1 cellular context compared by ENCODE assay signal in the genomic region with DNA sequence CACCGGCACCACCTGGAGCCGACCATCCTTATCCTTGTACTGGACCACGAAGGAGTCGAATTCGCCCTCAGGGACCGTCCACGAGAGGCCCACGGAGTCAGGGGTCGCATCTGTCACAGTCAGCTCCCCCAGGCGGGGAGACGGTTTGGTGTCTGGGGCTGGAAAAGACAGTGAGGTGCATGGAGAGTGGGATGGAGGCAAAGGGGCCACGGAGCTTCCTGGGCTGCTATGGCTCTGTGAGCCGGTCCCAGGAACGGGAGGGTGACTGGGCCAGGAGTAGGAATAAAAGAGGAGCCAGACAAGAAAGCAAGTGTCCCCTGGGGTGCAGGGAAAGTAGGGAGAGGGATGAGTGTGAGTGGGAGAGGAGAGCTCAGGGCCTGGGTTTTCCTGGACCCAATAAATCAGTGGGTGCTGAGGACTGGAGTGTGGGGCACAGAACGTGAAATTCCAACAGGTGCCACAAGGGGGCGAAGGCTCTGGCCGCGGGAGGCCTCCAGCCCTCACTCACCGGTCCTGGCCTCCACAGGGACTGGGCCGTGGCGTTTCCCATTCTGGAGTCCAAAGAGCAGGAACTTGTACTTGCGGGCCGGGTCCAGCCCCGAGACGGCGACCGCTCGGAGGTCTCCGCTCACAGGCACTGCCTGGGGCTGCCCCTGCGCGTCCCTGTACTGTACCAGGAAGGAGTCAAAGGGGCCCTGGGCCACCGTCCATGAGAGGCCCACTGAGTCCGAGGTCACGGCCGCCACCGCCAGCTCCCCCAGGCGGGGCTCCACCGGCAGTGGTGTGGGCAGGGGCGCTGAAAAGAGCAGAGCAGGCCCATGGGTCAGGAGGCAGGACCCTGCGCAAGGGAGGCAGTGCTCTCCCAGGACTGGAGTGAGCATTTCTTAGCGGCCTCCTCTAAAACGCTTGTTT.
A peak's percentile ranks its signal among the peaks of the same experiment; 100 is the strongest.
TF ChIP-seq lines count a peak whose summit lies in the region.

No MANE protein-coding gene starts in this region.

TF ChIP-seq in HepG2, 621 proteins besides CTCF, POLR2A, EP300 and RAD21 (continued from another document and continues in another):
- TF ChIP-seq, protein P1, sequence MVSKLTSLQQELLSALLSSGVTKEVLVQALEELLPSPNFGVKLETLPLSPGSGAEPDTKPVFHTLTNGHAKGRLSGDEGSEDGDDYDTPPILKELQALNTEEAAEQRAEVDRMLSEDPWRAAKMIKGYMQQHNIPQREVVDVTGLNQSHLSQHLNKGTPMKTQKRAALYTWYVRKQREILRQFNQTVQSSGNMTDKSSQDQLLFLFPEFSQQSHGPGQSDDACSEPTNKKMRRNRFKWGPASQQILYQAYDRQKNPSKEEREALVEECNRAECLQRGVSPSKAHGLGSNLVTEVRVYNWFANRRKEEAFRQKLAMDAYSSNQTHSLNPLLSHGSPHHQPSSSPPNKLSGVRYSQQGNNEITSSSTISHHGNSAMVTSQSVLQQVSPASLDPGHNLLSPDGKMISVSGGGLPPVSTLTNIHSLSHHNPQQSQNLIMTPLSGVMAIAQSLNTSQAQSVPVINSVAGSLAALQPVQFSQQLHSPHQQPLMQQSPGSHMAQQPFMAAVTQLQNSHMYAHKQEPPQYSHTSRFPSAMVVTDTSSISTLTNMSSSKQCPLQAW (CRISPR knock-in tag; IDR thresholded peaks at IDR 0.05) = peak; percentile 83; the same call in 1 of the 2 replicates
- TF ChIP-seq SMAD1 (CRISPR knock-in tag; IDR thresholded peaks at IDR 0.05; ENCODE audit: borderline replicate concordance, low read depth) = no peak
- peak; percentile 78; the same call in 1 of the 2 replicates for TF ChIP-seq ERF (CRISPR knock-in tag; IDR thresholded peaks at IDR 0.05)
- TF ChIP-seq ZNF556 (CRISPR knock-in tag; IDR thresholded peaks at IDR 0.05; ENCODE audit: borderline replicate concordance) = 0 out of 2 replicates have a peak, but pooled peaks have one; percentile 65
- peak; percentile 80; the same call in 1 of the 2 replicates for TF ChIP-seq NRL (CRISPR knock-in tag; IDR thresholded peaks at IDR 0.05; ENCODE audit: borderline replicate concordance)
- TF ChIP-seq CBX1 (IDR thresholded peaks at IDR 0.05; ENCODE audit: low read depth) = peak; percentile 64
- TF ChIP-seq, protein P2, sequence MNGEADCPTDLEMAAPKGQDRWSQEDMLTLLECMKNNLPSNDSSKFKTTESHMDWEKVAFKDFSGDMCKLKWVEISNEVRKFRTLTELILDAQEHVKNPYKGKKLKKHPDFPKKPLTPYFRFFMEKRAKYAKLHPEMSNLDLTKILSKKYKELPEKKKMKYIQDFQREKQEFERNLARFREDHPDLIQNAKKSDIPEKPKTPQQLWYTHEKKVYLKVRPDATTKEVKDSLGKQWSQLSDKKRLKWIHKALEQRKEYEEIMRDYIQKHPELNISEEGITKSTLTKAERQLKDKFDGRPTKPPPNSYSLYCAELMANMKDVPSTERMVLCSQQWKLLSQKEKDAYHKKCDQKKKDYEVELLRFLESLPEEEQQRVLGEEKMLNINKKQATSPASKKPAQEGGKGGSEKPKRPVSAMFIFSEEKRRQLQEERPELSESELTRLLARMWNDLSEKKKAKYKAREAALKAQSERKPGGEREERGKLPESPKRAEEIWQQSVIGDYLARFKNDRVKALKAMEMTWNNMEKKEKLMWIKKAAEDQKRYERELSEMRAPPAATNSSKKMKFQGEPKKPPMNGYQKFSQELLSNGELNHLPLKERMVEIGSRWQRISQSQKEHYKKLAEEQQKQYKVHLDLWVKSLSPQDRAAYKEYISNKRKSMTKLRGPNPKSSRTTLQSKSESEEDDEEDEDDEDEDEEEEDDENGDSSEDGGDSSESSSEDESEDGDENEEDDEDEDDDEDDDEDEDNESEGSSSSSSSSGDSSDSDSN (CRISPR knock-in tag; IDR thresholded peaks at IDR 0.05) = peak; percentile 98
- TF ChIP-seq ZNF841 (CRISPR knock-in tag; IDR thresholded peaks at IDR 0.05; ENCODE audit: borderline replicate concordance) = no peak
- peak; percentile 49; the same call in 1 of the 2 replicates for TF ChIP-seq ZNF546 (CRISPR knock-in tag; conservative IDR thresholded peaks at IDR 0.05)
- TF ChIP-seq, protein P3, sequence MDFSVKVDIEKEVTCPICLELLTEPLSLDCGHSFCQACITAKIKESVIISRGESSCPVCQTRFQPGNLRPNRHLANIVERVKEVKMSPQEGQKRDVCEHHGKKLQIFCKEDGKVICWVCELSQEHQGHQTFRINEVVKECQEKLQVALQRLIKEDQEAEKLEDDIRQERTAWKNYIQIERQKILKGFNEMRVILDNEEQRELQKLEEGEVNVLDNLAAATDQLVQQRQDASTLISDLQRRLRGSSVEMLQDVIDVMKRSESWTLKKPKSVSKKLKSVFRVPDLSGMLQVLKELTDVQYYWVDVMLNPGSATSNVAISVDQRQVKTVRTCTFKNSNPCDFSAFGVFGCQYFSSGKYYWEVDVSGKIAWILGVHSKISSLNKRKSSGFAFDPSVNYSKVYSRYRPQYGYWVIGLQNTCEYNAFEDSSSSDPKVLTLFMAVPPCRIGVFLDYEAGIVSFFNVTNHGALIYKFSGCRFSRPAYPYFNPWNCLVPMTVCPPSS (IDR thresholded peaks at IDR 0.05) = no peak
- no peak for TF ChIP-seq ZKSCAN1 (IDR thresholded peaks at IDR 0.05; ENCODE audit: low read length)
- peak; percentile 87; the same call in 1 of the 2 replicates for TF ChIP-seq ZNF605 (CRISPR knock-in tag; IDR thresholded peaks at IDR 0.05)
- TF ChIP-seq YY1 (IDR thresholded peaks at IDR 0.05; ENCODE audit: insufficient read depth, insufficient replicate concordance, low read depth, low read length) = peak; percentile 65
- TF ChIP-seq, protein P4, sequence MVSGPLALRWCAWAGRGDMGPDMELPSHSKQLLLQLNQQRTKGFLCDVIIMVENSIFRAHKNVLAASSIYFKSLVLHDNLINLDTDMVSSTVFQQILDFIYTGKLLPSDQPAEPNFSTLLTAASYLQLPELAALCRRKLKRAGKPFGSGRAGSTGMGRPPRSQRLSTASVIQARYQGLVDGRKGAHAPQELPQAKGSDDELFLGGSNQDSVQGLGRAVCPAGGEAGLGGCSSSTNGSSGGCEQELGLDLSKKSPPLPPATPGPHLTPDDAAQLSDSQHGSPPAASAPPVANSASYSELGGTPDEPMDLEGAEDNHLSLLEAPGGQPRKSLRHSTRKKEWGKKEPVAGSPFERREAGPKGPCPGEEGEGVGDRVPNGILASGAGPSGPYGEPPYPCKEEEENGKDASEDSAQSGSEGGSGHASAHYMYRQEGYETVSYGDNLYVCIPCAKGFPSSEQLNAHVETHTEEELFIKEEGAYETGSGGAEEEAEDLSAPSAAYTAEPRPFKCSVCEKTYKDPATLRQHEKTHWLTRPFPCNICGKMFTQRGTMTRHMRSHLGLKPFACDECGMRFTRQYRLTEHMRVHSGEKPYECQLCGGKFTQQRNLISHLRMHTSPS (CRISPR knock-in tag; IDR thresholded peaks at IDR 0.05; ENCODE audit: low read depth) = no peak
- no peak for TF ChIP-seq POLR2AphosphoS2 (IDR thresholded peaks at IDR 0.05; ENCODE audit: low read depth, low read length)
- TF ChIP-seq, protein P5, sequence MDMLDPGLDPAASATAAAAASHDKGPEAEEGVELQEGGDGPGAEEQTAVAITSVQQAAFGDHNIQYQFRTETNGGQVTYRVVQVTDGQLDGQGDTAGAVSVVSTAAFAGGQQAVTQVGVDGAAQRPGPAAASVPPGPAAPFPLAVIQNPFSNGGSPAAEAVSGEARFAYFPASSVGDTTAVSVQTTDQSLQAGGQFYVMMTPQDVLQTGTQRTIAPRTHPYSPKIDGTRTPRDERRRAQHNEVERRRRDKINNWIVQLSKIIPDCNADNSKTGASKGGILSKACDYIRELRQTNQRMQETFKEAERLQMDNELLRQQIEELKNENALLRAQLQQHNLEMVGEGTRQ (IDR thresholded peaks at IDR 0.05; ENCODE audit: low read depth, low read length) = no peak
- TF ChIP-seq, protein P5 (CRISPR knock-in tag; IDR thresholded peaks at IDR 0.05; ENCODE audit: borderline replicate concordance) = no peak
- 0 out of 2 replicates have a peak, but pooled peaks have one; percentile 23 for TF ChIP-seq KLF13 (CRISPR knock-in tag; IDR thresholded peaks at IDR 0.05)
- TF ChIP-seq STAG1 (CRISPR knock-in tag; IDR thresholded peaks at IDR 0.05) = peak; percentile 72
- peak; percentile 71; the same call in 1 of the 2 replicates for TF ChIP-seq ZNF383 (CRISPR knock-in tag; IDR thresholded peaks at IDR 0.05; ENCODE audit: borderline replicate concordance)
- TF ChIP-seq ATRX (CRISPR knock-in tag; IDR thresholded peaks at IDR 0.05; ENCODE audit: borderline replicate concordance) = no peak
- peak; percentile 60 for TF ChIP-seq ZNF883 (CRISPR knock-in tag; IDR thresholded peaks at IDR 0.05; ENCODE audit: not compliant biosample characterization)
- TF ChIP-seq SMYD3 (CRISPR knock-in tag; IDR thresholded peaks at IDR 0.05) = no peak
- no peak for TF ChIP-seq REL (CRISPR knock-in tag; conservative IDR thresholded peaks at IDR 0.05)
- no peak for TF ChIP-seq ZNF747 (CRISPR knock-in tag; IDR thresholded peaks at IDR 0.05; ENCODE audit: borderline replicate concordance)
- TF ChIP-seq NFIB (CRISPR knock-in tag; IDR thresholded peaks at IDR 0.05; ENCODE audit: borderline replicate concordance) = no peak
- peak; percentile 84 for TF ChIP-seq ZBTB7B (CRISPR knock-in tag; IDR thresholded peaks at IDR 0.05)
- TF ChIP-seq HOXD1 (CRISPR knock-in tag; IDR thresholded peaks at IDR 0.05) = 0 out of 2 replicates have a peak, but pooled peaks have one; percentile 63
- peak; percentile 75 for TF ChIP-seq SALL1 (CRISPR knock-in tag; IDR thresholded peaks at IDR 0.05)
- TF ChIP-seq, protein P6, sequence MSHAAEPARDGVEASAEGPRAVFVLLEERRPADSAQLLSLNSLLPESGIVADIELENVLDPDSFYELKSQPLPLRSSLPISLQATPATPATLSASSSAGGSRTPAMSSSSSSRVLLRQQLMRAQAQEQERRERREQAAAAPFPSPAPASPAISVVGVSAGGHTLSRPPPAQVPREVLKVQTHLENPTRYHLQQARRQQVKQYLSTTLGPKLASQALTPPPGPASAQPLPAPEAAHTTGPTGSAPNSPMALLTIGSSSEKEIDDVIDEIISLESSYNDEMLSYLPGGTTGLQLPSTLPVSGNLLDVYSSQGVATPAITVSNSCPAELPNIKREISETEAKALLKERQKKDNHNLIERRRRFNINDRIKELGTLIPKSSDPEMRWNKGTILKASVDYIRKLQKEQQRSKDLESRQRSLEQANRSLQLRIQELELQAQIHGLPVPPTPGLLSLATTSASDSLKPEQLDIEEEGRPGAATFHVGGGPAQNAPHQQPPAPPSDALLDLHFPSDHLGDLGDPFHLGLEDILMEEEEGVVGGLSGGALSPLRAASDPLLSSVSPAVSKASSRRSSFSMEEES (CRISPR knock-in tag; IDR thresholded peaks at IDR 0.05) = peak; percentile 60; the same call in 1 of the 2 replicates
- TF ChIP-seq, protein P7, sequence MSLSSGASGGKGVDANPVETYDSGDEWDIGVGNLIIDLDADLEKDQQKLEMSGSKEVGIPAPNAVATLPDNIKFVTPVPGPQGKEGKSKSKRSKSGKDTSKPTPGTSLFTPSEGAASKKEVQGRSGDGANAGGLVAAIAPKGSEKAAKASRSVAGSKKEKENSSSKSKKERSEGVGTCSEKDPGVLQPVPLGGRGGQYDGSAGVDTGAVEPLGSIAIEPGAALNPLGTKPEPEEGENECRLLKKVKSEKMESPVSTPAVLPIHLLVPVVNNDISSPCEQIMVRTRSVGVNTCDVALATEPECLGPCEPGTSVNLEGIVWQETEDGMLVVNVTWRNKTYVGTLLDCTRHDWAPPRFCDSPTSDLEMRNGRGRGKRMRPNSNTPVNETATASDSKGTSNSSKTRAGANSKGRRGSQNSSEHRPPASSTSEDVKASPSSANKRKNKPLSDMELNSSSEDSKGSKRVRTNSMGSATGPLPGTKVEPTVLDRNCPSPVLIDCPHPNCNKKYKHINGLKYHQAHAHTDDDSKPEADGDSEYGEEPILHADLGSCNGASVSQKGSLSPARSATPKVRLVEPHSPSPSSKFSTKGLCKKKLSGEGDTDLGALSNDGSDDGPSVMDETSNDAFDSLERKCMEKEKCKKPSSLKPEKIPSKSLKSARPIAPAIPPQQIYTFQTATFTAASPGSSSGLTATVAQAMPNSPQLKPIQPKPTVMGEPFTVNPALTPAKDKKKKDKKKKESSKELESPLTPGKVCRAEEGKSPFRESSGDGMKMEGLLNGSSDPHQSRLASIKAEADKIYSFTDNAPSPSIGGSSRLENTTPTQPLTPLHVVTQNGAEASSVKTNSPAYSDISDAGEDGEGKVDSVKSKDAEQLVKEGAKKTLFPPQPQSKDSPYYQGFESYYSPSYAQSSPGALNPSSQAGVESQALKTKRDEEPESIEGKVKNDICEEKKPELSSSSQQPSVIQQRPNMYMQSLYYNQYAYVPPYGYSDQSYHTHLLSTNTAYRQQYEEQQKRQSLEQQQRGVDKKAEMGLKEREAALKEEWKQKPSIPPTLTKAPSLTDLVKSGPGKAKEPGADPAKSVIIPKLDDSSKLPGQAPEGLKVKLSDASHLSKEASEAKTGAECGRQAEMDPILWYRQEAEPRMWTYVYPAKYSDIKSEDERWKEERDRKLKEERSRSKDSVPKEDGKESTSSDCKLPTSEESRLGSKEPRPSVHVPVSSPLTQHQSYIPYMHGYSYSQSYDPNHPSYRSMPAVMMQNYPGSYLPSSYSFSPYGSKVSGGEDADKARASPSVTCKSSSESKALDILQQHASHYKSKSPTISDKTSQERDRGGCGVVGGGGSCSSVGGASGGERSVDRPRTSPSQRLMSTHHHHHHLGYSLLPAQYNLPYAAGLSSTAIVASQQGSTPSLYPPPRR (CRISPR knock-in tag; IDR thresholded peaks at IDR 0.05; ENCODE audit: borderline replicate concordance) = peak; percentile 73
- TF ChIP-seq ZNF3 (CRISPR knock-in tag; IDR thresholded peaks at IDR 0.05) = no peak; the same call in 1 of the 2 replicates
- no peak for TF ChIP-seq PCBP2 (optimal IDR thresholded peaks at IDR 0.05; ENCODE audit: low read depth, low read length, poor library complexity, severe bottlenecking)
- TF ChIP-seq SMAD9 (CRISPR knock-in tag; IDR thresholded peaks at IDR 0.05) = no peak
- TF ChIP-seq RXRB (CRISPR knock-in tag; IDR thresholded peaks at IDR 0.05; ENCODE audit: borderline replicate concordance) = peak; percentile 75
- TF ChIP-seq RARG (CRISPR knock-in tag; IDR thresholded peaks at IDR 0.05; ENCODE audit: low read depth) = no peak
- 0 out of 2 replicates have a peak, but pooled peaks have one; percentile 18 for TF ChIP-seq ZFP82 (CRISPR knock-in tag; IDR thresholded peaks at IDR 0.05; ENCODE audit: borderline replicate concordance)
- TF ChIP-seq ZNF746 (CRISPR knock-in tag; IDR thresholded peaks at IDR 0.05) = peak; percentile 52; the same call in 1 of the 2 replicates
- no peak for TF ChIP-seq ZNF180 (CRISPR knock-in tag; IDR thresholded peaks at IDR 0.05; ENCODE audit: borderline replicate concordance, low read depth)
- TF ChIP-seq ZNF446 (CRISPR knock-in tag; IDR thresholded peaks at IDR 0.05) = peak; percentile 27; the same call in 1 of the 2 replicates
- TF ChIP-seq MTF2 (CRISPR knock-in tag; IDR thresholded peaks at IDR 0.05; ENCODE audit: borderline replicate concordance) = 0 out of 2 replicates have a peak, but pooled peaks have one; percentile 63
- TF ChIP-seq U2AF2 (IDR thresholded peaks at IDR 0.05; ENCODE audit: low read depth, low read length) = no peak
- TF ChIP-seq GPN1 (CRISPR knock-in tag; IDR thresholded peaks at IDR 0.05; ENCODE audit: borderline replicate concordance) = no peak
- peak; percentile 58 for TF ChIP-seq SMC3 (IDR thresholded peaks at IDR 0.05; ENCODE audit: low read length)
